2 cellular contexts compared by ENCODE assay signal in the genomic region with DNA sequence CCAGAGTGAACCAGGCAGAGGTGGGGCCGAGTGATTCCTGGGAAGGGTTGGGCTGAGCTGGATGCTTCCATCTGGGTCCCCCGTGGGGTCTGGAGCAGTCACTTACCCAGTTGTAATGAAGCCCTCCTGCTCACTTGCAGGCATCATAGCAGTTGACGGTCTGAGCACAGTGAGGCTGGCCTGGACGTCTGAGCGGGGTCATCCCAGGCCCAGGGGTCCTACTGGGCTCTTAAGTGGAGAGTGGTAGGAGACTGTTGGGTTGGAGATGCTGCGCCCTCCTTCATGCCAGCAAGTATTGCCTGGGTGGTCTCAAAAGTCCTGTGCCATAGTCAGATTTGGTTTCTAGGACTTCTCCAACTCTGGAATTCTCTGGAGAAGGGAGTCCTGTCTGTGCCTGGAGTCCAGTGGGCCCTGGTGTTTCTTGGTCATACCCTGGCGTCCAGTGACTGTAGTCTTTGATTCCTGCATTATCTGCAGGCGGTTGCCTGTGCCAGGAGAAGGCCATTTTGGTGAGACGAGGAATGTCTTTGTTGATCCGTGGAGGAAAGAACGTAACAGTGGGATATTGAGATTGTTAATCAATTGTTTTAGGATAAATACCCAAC.
TF ChIP-seq lines count a peak whose summit lies in the region.

No MANE protein-coding gene starts in this region.

TF ChIP-seq in liver, 16 proteins besides CTCF, POLR2A, EP300 and RAD21 (continued from another document):
- no peak for TF ChIP-seq ATF3 (IDR thresholded peaks at IDR 0.05)
- no peak for TF ChIP-seq RXRA (IDR thresholded peaks at IDR 0.05)
- TF ChIP-seq GABPA (IDR thresholded peaks at IDR 0.05 in 1 of 2, conservative IDR thresholded peaks at IDR 0.05 in 1 of 2), result no peak

TF ChIP-seq in HepG2, 621 proteins besides CTCF, POLR2A, EP300 and RAD21 (continued from another document):
- TF ChIP-seq ZKSCAN8 (CRISPR knock-in tag; IDR thresholded peaks at IDR 0.05; ENCODE audit: borderline replicate concordance) (no peak), TP53 (CRISPR knock-in tag; conservative IDR thresholded peaks at IDR 0.05) (no peak), ARID2 (CRISPR knock-in tag; IDR thresholded peaks at IDR 0.05; ENCODE audit: borderline replicate concordance) (no peak), TOE1 (CRISPR knock-in tag; IDR thresholded peaks at IDR 0.05) (no peak)
- TF ChIP-seq, protein P1, sequence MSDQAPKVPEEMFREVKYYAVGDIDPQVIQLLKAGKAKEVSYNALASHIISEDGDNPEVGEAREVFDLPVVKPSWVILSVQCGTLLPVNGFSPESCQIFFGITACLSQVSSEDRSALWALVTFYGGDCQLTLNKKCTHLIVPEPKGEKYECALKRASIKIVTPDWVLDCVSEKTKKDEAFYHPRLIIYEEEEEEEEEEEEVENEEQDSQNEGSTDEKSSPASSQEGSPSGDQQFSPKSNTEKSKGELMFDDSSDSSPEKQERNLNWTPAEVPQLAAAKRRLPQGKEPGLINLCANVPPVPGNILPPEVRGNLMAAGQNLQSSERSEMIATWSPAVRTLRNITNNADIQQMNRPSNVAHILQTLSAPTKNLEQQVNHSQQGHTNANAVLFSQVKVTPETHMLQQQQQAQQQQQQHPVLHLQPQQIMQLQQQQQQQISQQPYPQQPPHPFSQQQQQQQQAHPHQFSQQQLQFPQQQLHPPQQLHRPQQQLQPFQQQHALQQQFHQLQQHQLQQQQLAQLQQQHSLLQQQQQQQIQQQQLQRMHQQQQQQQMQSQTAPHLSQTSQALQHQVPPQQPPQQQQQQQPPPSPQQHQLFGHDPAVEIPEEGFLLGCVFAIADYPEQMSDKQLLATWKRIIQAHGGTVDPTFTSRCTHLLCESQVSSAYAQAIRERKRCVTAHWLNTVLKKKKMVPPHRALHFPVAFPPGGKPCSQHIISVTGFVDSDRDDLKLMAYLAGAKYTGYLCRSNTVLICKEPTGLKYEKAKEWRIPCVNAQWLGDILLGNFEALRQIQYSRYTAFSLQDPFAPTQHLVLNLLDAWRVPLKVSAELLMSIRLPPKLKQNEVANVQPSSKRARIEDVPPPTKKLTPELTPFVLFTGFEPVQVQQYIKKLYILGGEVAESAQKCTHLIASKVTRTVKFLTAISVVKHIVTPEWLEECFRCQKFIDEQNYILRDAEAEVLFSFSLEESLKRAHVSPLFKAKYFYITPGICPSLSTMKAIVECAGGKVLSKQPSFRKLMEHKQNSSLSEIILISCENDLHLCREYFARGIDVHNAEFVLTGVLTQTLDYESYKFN (CRISPR knock-in tag; conservative IDR thresholded peaks at IDR 0.05), result no peak
